ENCODE assay signal across 18 cellular contexts in genomic region chr1:21586222-21586621, GRCh38.
A peak's percentile ranks its signal among the peaks of the same experiment; 100 is the strongest.
DNase-seq lines count a peak whose midpoint lies in the region; ATAC-seq, FAIRE-seq and TF ChIP-seq lines count a peak whose summit lies in the region.
"Had no signal": no experiment of that assay in that cellular context is flagged by ENCODE, and none has a peak within 500 bp of the region (broad histone marks: within the 10 kb centered on the region; RNA-seq: fewer than 3 reads in every experiment).

No MANE protein-coding gene starts in this region.

- no peaks in the 10 kb centered on the region for H3K36me3 Mint-ChIP-seq in GM23338 (ENCODE audit: low read depth)
- H3K36me3 Mint-ChIP-seq: activated naive CD4-positive, alpha-beta T cell treated with anti-CD3 and anti-CD28 coated beads, Interleukin-2, amount 10 ng/mL, durations not matched to agents 7 days and 5 days; mesothelial cell of epicardium had no signal

- H3K14ac ChIP-seq in mesenchymal stem cell (ENCODE audit: low read length in 2 of 2), result peak overlapping the region in 1 of 2 experiments; percentile 61

- H3K4me1 ChIP-seq in A549 (peaks cover 20% of the 10 kb centered on the region), GM23338 (ENCODE audit: insufficient read depth) (peaks cover 8% of the 10 kb centered on the region), adipocyte (ENCODE audit: control insufficient read depth, insufficient read depth, low read length) (peaks cover 29% of the 10 kb centered on the region), mesenchymal stem cell (ENCODE audit: control insufficient read depth, insufficient read depth, low read depth, low read length) (peaks cover 36% of the 10 kb centered on the region)

- 0 out of 2 replicates have a peak, but pooled peaks cover 4% of the 10 kb centered on the region for H3F3A ChIP-seq in GM23338 (replicated peaks; ENCODE audit: low read depth)

- no peak overlapping the region for H3K23ac ChIP-seq in mesenchymal stem cell (ENCODE audit: low read length in 2 of 2)

- H3K9me2 ChIP-seq in GM23338 (ENCODE audit: insufficient read depth), result no peaks in the 10 kb centered on the region

- H3K4me3 ChIP-seq in A549 (no peak overlapping the region), GM23338 (no peak overlapping the region), adipocyte (ENCODE audit: low read length) (no peak overlapping the region), mesenchymal stem cell (ENCODE audit: insufficient read depth in 1 of 2, low read depth in 1 of 2, low read length in 2 of 2) (no peak overlapping the region)
- H3K4me3 ChIP-seq: body of pancreas had no signal

- WGBS in A549 (ENCODE audit: missing lambda C conversion rate), result 82% methylated on average over 4 of the region's 12 CpGs
- 62% methylated on average over 12 of the region's 12 CpGs for WGBS in mesenchymal stem cell

- H2AK5ac ChIP-seq in mesenchymal stem cell (ENCODE audit: low read length, severe bottlenecking), result peak overlapping the region; percentile 72

- no peak overlapping the region for H4K8ac ChIP-seq in mesenchymal stem cell (ENCODE audit: low read length)

- no peaks in the 10 kb centered on the region for H3K79me1 ChIP-seq in mesenchymal stem cell (replicated peaks; ENCODE audit: low read length, poor library complexity, severe bottlenecking)

- TF ChIP-seq RAD21 in A549 (conservative IDR thresholded peaks at IDR 0.05 in 1 of 2, IDR thresholded peaks at IDR 0.05 in 1 of 2), result no peak

- H2BK5ac ChIP-seq in mesenchymal stem cell (ENCODE audit: low read depth, low read length, poor library complexity, severe bottlenecking), result peak overlapping the region; percentile 71

- peak overlapping the region in 1 of 2 experiments; percentile 13 for H3K4ac ChIP-seq in mesenchymal stem cell (ENCODE audit: low read depth in 1 of 2, low read length in 2 of 2)

- H3K9ac ChIP-seq in adipocyte (ENCODE audit: low read length), result peak overlapping the region; percentile 44
- H3K9ac ChIP-seq in mesenchymal stem cell (ENCODE audit: low read length), result peak overlapping the region; percentile 2

- TF ChIP-seq EP300 in A549 (IDR thresholded peaks at IDR 0.05), result no peak

- H2BK12ac ChIP-seq in mesenchymal stem cell (ENCODE audit: low read length in 2 of 2), result peak overlapping the region in 1 of 2 experiments; percentile 70

- POLR2A ChIA-PET in A549 (lab: Yijun Ruan, JAX), result no interaction called here

- H4K91ac ChIP-seq in mesenchymal stem cell (ENCODE audit: low read length), result peak overlapping the region; percentile 9

- FAIRE-seq in A549 (lab: Jason Lieb, UNC), result no peak
- no peak for FAIRE-seq in RCC 7860 (lab: Jason Lieb, UNC)
- FAIRE-seq: keratinocyte had no signal

- H3K4me2 ChIP-seq in A549, result peak overlapping the region; percentile 63
- H3K4me2 ChIP-seq in GM23338, result no peak overlapping the region
- peak overlapping the region; percentile 13 for H3K4me2 ChIP-seq in mesenchymal stem cell (ENCODE audit: low read length, poor library complexity, severe bottlenecking)

- no peaks in the 10 kb centered on the region for H4K20me1 ChIP-seq in GM23338 (replicated peaks; ENCODE audit: insufficient read depth)

- H3K27ac ChIP-seq in A549 (peak overlapping the region; percentile 57 to 77), GM23338 (ENCODE audit: low read depth) (no peak overlapping the region), mesenchymal stem cell (ENCODE audit: low read length, poor library complexity, severe bottlenecking) (peak overlapping the region; percentile 57)
- H3K27ac ChIP-seq: body of pancreas had no signal

- H2BK120ac ChIP-seq in mesenchymal stem cell (ENCODE audit: low read depth, low read length), result no peak overlapping the region

- H3K27me3 ChIP-seq in GM23338 (ENCODE audit: insufficient read depth), result no peaks in the 10 kb centered on the region
- H3K27me3 ChIP-seq in adipocyte (replicated peaks; ENCODE audit: control insufficient read depth, insufficient read depth, low read length), result peaks cover 17% of the 10 kb centered on the region
- H3K27me3 ChIP-seq in mesenchymal stem cell (ENCODE audit: control insufficient read depth in 1 of 2, insufficient read depth in 1 of 2, low read length in 2 of 2), result peaks cover 8 to 54% of the 10 kb centered on the region in 2 experiments
- H3K27me3 ChIP-seq: body of pancreas had no signal

- no peaks in the 10 kb centered on the region for H3K79me2 ChIP-seq in GM23338 (replicated peaks; ENCODE audit: insufficient read depth)

- TF ChIP-seq POLR2A in A549 (IDR thresholded peaks at IDR 0.05; ENCODE audit: low read length), result no peak

- H3K9me3 ChIP-seq in A549 (no peaks in the 10 kb centered on the region), adipocyte (ENCODE audit: control insufficient read depth, low read length) (no peaks in the 10 kb centered on the region), mesenchymal stem cell (ENCODE audit: control insufficient read depth, low read length) (no peaks in the 10 kb centered on the region)
- H3K9me3 ChIP-seq: body of pancreas had no signal

- peaks cover 18% of the 10 kb centered on the region for H3K4me1 Mint-ChIP-seq in GM23338
- H3K4me1 Mint-ChIP-seq: activated naive CD4-positive, alpha-beta T cell treated with anti-CD3 and anti-CD28 coated beads, Interleukin-2, amount 10 ng/mL, durations not matched to agents 7 days and 5 days had no signal

- H3K27me3 Mint-ChIP-seq in GM23338 (ENCODE audit: insufficient read depth, low read depth, poor library complexity), result peaks cover 22% of the 10 kb centered on the region

- no peak overlapping the region for H3K4me3 Mint-ChIP-seq in GM23338
- H3K4me3 Mint-ChIP-seq: activated naive CD4-positive, alpha-beta T cell treated with anti-CD3 and anti-CD28 coated beads, Interleukin-2, amount 10 ng/mL, durations not matched to agents 7 days and 5 days; activated T-cell treated with anti-CD3 and anti-CD28 coated beads, Interleukin-2, amount 50 U/mL, for 4 hours; CD4-positive, alpha-beta T cell; mesothelial cell of epicardium; nephron progenitor cell had no signal

- CTCF ChIA-PET in A549 (lab: Yijun Ruan, JAX), result interaction anchor here (0.9 kb wide), 1 partner anchor 10 kb away, joined by 4 read pairs; no protein-coding TSS in a partner anchor

- peak overlapping the region; percentile 45 to 86 for H3K18ac ChIP-seq in mesenchymal stem cell (ENCODE audit: low read depth in 1 of 2, low read length in 2 of 2)

- H2BK15ac ChIP-seq in mesenchymal stem cell (ENCODE audit: low read depth, poor library complexity, severe bottlenecking), result no peak overlapping the region

- H3K27ac Mint-ChIP-seq in GM23338, result no peak overlapping the region
- H3K27ac Mint-ChIP-seq: activated naive CD4-positive, alpha-beta T cell treated with anti-CD3 and anti-CD28 coated beads, Interleukin-2, amount 10 ng/mL, durations not matched to agents 7 days and 5 days; CD4-positive, alpha-beta T cell; mesothelial cell of epicardium; nephron progenitor cell had no signal

- H3K9me3 Mint-ChIP-seq in GM23338, result no peaks in the 10 kb centered on the region
- H3K9me3 Mint-ChIP-seq: activated naive CD4-positive, alpha-beta T cell treated with anti-CD3 and anti-CD28 coated beads, Interleukin-2, amount 10 ng/mL, durations not matched to agents 7 days and 5 days; activated T-cell treated with anti-CD3 and anti-CD28 coated beads, Interleukin-2, amount 50 U/mL, for 4 hours; CD4-positive, alpha-beta T cell; mesothelial cell of epicardium; nephron progenitor cell had no signal

- H2AFZ ChIP-seq in GM23338 (no peak overlapping the region), mesenchymal stem cell (ENCODE audit: low read depth, low read length) (no peak overlapping the region)

- no peak for TF ChIP-seq CTCF in A549 (IDR thresholded peaks at IDR 0.05)
- no peak for TF ChIP-seq CTCF in GM23338 (conservative IDR thresholded peaks at IDR 0.05; ENCODE audit: low read depth in 2 of 2)

- no peaks in the 10 kb centered on the region for H3K36me3 ChIP-seq in GM23338 (ENCODE audit: insufficient read depth)
- H3K36me3 ChIP-seq in adipocyte (ENCODE audit: control insufficient read depth, insufficient read depth, low read length, severe bottlenecking), result no peaks in the 10 kb centered on the region
- H3K36me3 ChIP-seq in mesenchymal stem cell (ENCODE audit: control insufficient read depth in 1 of 2, insufficient read depth in 2 of 2, low read depth in 1 of 2, low read length in 2 of 2), result no peaks in the 10 kb centered on the region

- ATAC-seq in A549, result peak in 1 of 2 experiments; percentile 7; a peak in 2 of 6 replicates
- ATAC-seq in GM23338, result peak; percentile 36
- ATAC-seq: activated CD4-positive, CD25-positive, alpha-beta regulatory T cell treated with anti-CD3 and anti-CD28 coated beads, Interleukin-2, amount 50 U/mL, for 24 hours; activated T-cell treated with anti-CD3 and anti-CD28 coated beads, Interleukin-2, amount 50 U/mL, for 4 hours had no signal

- DNase-seq in A549 (ENCODE audit: low read depth in 1 of 2, low spot score in 1 of 2), result no peak
- no peak for DNase-seq in GM23338 (ENCODE audit: low spot score)
- DNase-seq in adipocyte (ENCODE audit: low read depth), result no peak
- DNase-seq in mesenchymal stem cell, result no peak
- DNase-seq in RCC 7860 (ENCODE audit: low spot score), result no peak
- DNase-seq in kidney tubule cell (ENCODE audit: low spot score), result no peak
- no peak for DNase-seq in H4 (ENCODE audit: low spot score)
- DNase-seq in activated CD4-positive, alpha-beta T cell treated with anti-CD3 and anti-CD28 coated beads, Interleukin-2, amount 50 U/mL, for 1 hour, result no peak
- DNase-seq: activated naive CD4-positive, alpha-beta T cell treated with anti-CD3 and anti-CD28 coated beads, Interleukin-2, amount 10 ng/mL, durations not matched to agents 7 days and 5 days; activated T-cell treated with anti-CD3 and anti-CD28 coated beads, Interleukin-2, amount 50 U/mL, for 4 hours; CD4-positive, alpha-beta T cell; DMS79; NCI-H748 treated with DMSO at 0.1 percent for 48 hours had no signal

TF ChIP-seq in A549, 52 proteins besides CTCF, POLR2A, EP300 and RAD21 (continues in another document):
- TF ChIP-seq HES2 (IDR thresholded peaks at IDR 0.05) (no peak), HOXB5 (CRISPR knock-in tag; IDR thresholded peaks at IDR 0.05) (no peak), SMC3 (IDR thresholded peaks at IDR 0.05) (no peak), NFE2L2 (conservative IDR thresholded peaks at IDR 0.05; ENCODE audit: low read length) (no peak), POLR2AphosphoS2 (conservative IDR thresholded peaks at IDR 0.05; ENCODE audit: low read length) (no peak)

TF ChIP-seq in GM23338, 12 proteins besides CTCF, POLR2A, EP300 and RAD21 (continues in another document):
- no peak for TF ChIP-seq EZH2 (IDR thresholded peaks at IDR 0.05; ENCODE audit: low read depth, unreplicated experiment)
- TF ChIP-seq CREB1 (CRISPR knock-in tag; IDR thresholded peaks at IDR 0.05; ENCODE audit: low read depth), result no peak
